In genomic region chr14:85583311-85583710, GRCh38 we compare ENCODE assay signal across 21 cellular contexts. TPM values are rescaled to one million over a fixed set of nuclear protein-coding genes. Genes with fewer than 3 reads are reported as not detected.
"Had no signal": no experiment of that assay in that cellular context is flagged by ENCODE, and none has a peak within 500 bp of the region (broad histone marks: within the 10 kb centered on the region; RNA-seq: fewer than 3 reads in every experiment).

No MANE protein-coding gene starts in this region.

- H3K27ac Mint-ChIP-seq: activated CD4-positive, alpha-beta T cell treated with anti-CD3 and anti-CD28 coated beads, Interleukin-2, amount 10 ng/mL, durations not matched to agents 24 days and 14 days; activated naive CD8-positive, alpha-beta T cell; natural killer cell; T-helper 2 cell treated with Interferon-gamma antibody and Interleukin-4, amounts not matched to agents 5 μg/mL and 100 μg/mL, for 36 hours had no signal

- H3K9me3 Mint-ChIP-seq: activated CD4-positive, alpha-beta T cell treated with anti-CD3 and anti-CD28 coated beads, Interleukin-2, amount 10 ng/mL, durations not matched to agents 24 days and 14 days; natural killer cell; T-helper 2 cell treated with Interferon-gamma antibody and Interleukin-4, amounts not matched to agents 5 μg/mL and 100 μg/mL, for 36 hours had no signal

- H3K4me1 Mint-ChIP-seq: activated CD4-positive, alpha-beta T cell treated with anti-CD3 and anti-CD28 coated beads, Interleukin-2, amount 10 ng/mL, durations not matched to agents 24 days and 14 days had no signal

- H3K27me3 ChIP-seq: brain microvascular endothelial cell, esophagus squamous epithelium, heart right ventricle, transverse colon had no signal

- DNase-seq: activated CD4-positive, alpha-beta T cell treated with anti-CD3 and anti-CD28 coated beads, Interleukin-2, amount 10 ng/mL, durations not matched to agents 24 days and 14 days; activated CD4-positive, CD25-positive, alpha-beta regulatory T cell; activated CD8-positive, alpha-beta memory T cell treated with anti-CD3 and anti-CD28 coated beads, Interleukin-2, amount 50 U/mL, for 48 hours; activated gamma-delta T cell treated with Interleukin-2 at 50 U/mL for 16 hours; amygdala; brain microvascular endothelial cell; cortex of kidney; effector CD8-positive, alpha-beta T cell; esophagus squamous epithelium; heart right ventricle; natural killer cell; occipital lobe; right cardiac atrium; small intestine; stimulated activated CD4-positive, alpha-beta T cell treated with anti-CD3 and anti-CD28 coated beads, Interleukin-4, amount 100 ng/mL, for 4 hours; stimulated activated CD8-positive, alpha-beta memory T cell treated with anti-CD3 and anti-CD28 coated beads, Interleukin-4, amount 100 ng/mL, for 48 hours; stimulated activated naive CD4-positive, alpha-beta T cell treated with Interleukin-2 at 50 U/mL for 16 hours; transverse colon had no signal

- H3K36me3 ChIP-seq: brain microvascular endothelial cell, esophagus squamous epithelium, heart right ventricle, prostate gland, transverse colon had no signal

- H3K36me3 Mint-ChIP-seq: activated naive CD8-positive, alpha-beta T cell; natural killer cell had no signal

- H3K27me3 Mint-ChIP-seq: activated CD4-positive, alpha-beta T cell treated with anti-CD3 and anti-CD28 coated beads, Interleukin-2, amount 10 ng/mL, durations not matched to agents 24 days and 14 days had no signal

- H3K4me3 Mint-ChIP-seq: activated CD4-positive, alpha-beta T cell treated with anti-CD3 and anti-CD28 coated beads, Interleukin-2, amount 10 ng/mL, durations not matched to agents 24 days and 14 days; activated naive CD8-positive, alpha-beta T cell; natural killer cell; T-helper 2 cell treated with Interferon-gamma antibody and Interleukin-4, amounts not matched to agents 5 μg/mL and 100 μg/mL, for 36 hours had no signal

- H3K27ac ChIP-seq: brain microvascular endothelial cell, esophagus squamous epithelium, heart right ventricle, prostate gland, transverse colon had no signal

- H3K4me1 ChIP-seq: transverse colon had no signal

- H3K9me3 ChIP-seq: esophagus squamous epithelium, heart right ventricle, prostate gland, transverse colon had no signal

- H3K4me3 ChIP-seq: esophagus squamous epithelium, heart right ventricle, prostate gland, transverse colon had no signal

RNA-seq across cellular contexts. Expression of gene FLRT2, which starts 53.4 kb away (rescaled TPM):
- total RNA-seq: activated CD4-positive, alpha-beta T cell treated with anti-CD3 and anti-CD28 coated beads, Interleukin-2, amount 10 ng/mL, durations not matched to agents 24 days and 14 days; natural killer cell had no signal
